Comparison of ENCODE assay signal across 1 cellular context in genomic region chr11:68030318-68031135, GRCh38.
TF ChIP-seq lines count a peak whose summit lies in the region.

Gene NDUFS8, plus strand, starts transcription at chr11:68030681. Its CDS starts 1,471 bp downstream, at chr11:68032152.

TF ChIP-seq in K562, 482 proteins besides CTCF, POLR2A, EP300 and RAD21 (continued from another document and continues in another):
- TF ChIP-seq SFPQ (IDR thresholded peaks at IDR 0.05; ENCODE audit: low read depth, low read length) (no peak), C11orf30 (IDR thresholded peaks at IDR 0.05; ENCODE audit: low read depth) (peak; percentile 70), SMARCB1 (IDR thresholded peaks at IDR 0.05; ENCODE audit: insufficient read length, low read depth) (no peak), ZNF175 (CRISPR knock-in tag; IDR thresholded peaks at IDR 0.05; ENCODE audit: low read depth) (peak; percentile 40; the same call in 1 of the 2 replicates), POLR2H (tag; IDR thresholded peaks at IDR 0.05; ENCODE audit: low read depth) (no peak; the same call in 1 of the 2 replicates), KDM2B (CRISPR knock-in tag; IDR thresholded peaks at IDR 0.05) (no peak), FOXM1 (IDR thresholded peaks at IDR 0.05; ENCODE audit: low read depth) (no peak), FOXM1 (CRISPR knock-in tag; IDR thresholded peaks at IDR 0.05; ENCODE audit: low read depth) (no peak), ARHGAP35 (IDR thresholded peaks at IDR 0.05; ENCODE audit: partially characterized antibody) (no peak), ID3 (CRISPR knock-in tag; IDR thresholded peaks at IDR 0.05) (no peak), ID3 (tag; IDR thresholded peaks at IDR 0.05) (0 out of 2 replicates have a peak, but pooled peaks have one; percentile 19), BRF1 (IDR thresholded peaks at IDR 0.05; ENCODE audit: borderline replicate concordance, extremely low read depth, insufficient read length) (no peak), ZBTB1 (CRISPR knock-in tag; IDR thresholded peaks at IDR 0.05; ENCODE audit: borderline replicate concordance, low read depth) (no peak), CHD1 (IDR thresholded peaks at IDR 0.05; ENCODE audit: low read length) (no peak), ESRRB (CRISPR knock-in tag; IDR thresholded peaks at IDR 0.05; ENCODE audit: borderline replicate concordance) (no peak), EHMT2 (IDR thresholded peaks at IDR 0.05) (no peak), FUS (optimal IDR thresholded peaks at IDR 0.05; ENCODE audit: low read depth, low read length) (no peak), SETDB1 (IDR thresholded peaks at IDR 0.05; ENCODE audit: low read length) (no peak), RBBP5 (IDR thresholded peaks at IDR 0.05; ENCODE audit: borderline replicate concordance, insufficient read depth, low read length, poor library complexity, severe bottlenecking) (peak; percentile 88), DIDO1 (tag; IDR thresholded peaks at IDR 0.05; ENCODE audit: low read depth) (no peak), TCF15 (CRISPR knock-in tag; IDR thresholded peaks at IDR 0.05) (no peak), HIVEP1 (CRISPR knock-in tag; IDR thresholded peaks at IDR 0.05) (no peak), PTTG1 (tag; IDR thresholded peaks at IDR 0.05; ENCODE audit: low read depth) (no peak), SMAD3 (CRISPR knock-in tag; conservative IDR thresholded peaks at IDR 0.05) (no peak), ATF2 (CRISPR knock-in tag; IDR thresholded peaks at IDR 0.05) (no peak), EP400 (IDR thresholded peaks at IDR 0.05) (peak; percentile 83), CBX1 (IDR thresholded peaks at IDR 0.05; ENCODE audit: low read depth) (no peak), ELF4 (CRISPR knock-in tag; IDR thresholded peaks at IDR 0.05) (no peak), SMC3 (conservative IDR thresholded peaks at IDR 0.05; ENCODE audit: insufficient read depth, low read depth, low read length) (no peak), RBM22 (IDR thresholded peaks at IDR 0.05; ENCODE audit: low read depth, low read length, poor library complexity, severe bottlenecking) (no peak), NFYB (IDR thresholded peaks at IDR 0.05; ENCODE audit: extremely low read depth, insufficient read length) (peak; percentile 69), TCF7L2 (IDR thresholded peaks at IDR 0.05; ENCODE audit: low read depth, low read length) (no peak), HDAC6 (IDR thresholded peaks at IDR 0.05; ENCODE audit: low read depth, low read length) (no peak), ETS2 (tag; IDR thresholded peaks at IDR 0.05; ENCODE audit: borderline replicate concordance, poor library complexity, severe bottlenecking) (no peak), MCM7 (IDR thresholded peaks at IDR 0.05) (no peak), HDAC3 (IDR thresholded peaks at IDR 0.05; ENCODE audit: borderline replicate concordance, partially characterized antibody) (no peak), HEY1 (CRISPR knock-in tag; IDR thresholded peaks at IDR 0.05; ENCODE audit: borderline replicate concordance) (no peak), NR2C2 (CRISPR knock-in tag; IDR thresholded peaks at IDR 0.05) (0 out of 2 replicates have a peak, but pooled peaks have one; percentile 18), NR2C2 (tag; IDR thresholded peaks at IDR 0.05) (peak; percentile 81), ZNF639 (CRISPR knock-in tag; conservative IDR thresholded peaks at IDR 0.05 in 1 of 2, IDR thresholded peaks at IDR 0.05 in 1 of 2) (0 out of 4 replicates have a peak, but pooled peaks of 1 of the 2 experiments have one; percentile 32), MTF1 (CRISPR knock-in tag; IDR thresholded peaks at IDR 0.05; ENCODE audit: borderline replicate concordance) (no peak), RB1 (IDR thresholded peaks at IDR 0.05; ENCODE audit: low read depth) (0 out of 2 replicates have a peak, but pooled peaks have one; percentile 68), MYC (IDR thresholded peaks at IDR 0.05; ENCODE audit: low read depth, low read length) (peak; percentile 49; the same call in 1 of the 2 replicates), MYC (CRISPR knock-in tag; IDR thresholded peaks at IDR 0.05; ENCODE audit: borderline replicate concordance, low read depth) (no peak), PURB (CRISPR knock-in tag; IDR thresholded peaks at IDR 0.05; ENCODE audit: low read depth) (no peak), ZNF561 (CRISPR knock-in tag; conservative IDR thresholded peaks at IDR 0.05) (no peak), RBM15 (IDR thresholded peaks at IDR 0.05; ENCODE audit: insufficient read depth, low read length) (no peak), HNRNPL (IDR thresholded peaks at IDR 0.05; ENCODE audit: low read depth, low read length) (no peak), ZNF511 (CRISPR knock-in tag; IDR thresholded peaks at IDR 0.05) (no peak), MEIS2 (IDR thresholded peaks at IDR 0.05; ENCODE audit: partially characterized antibody) (peak; percentile 63), KLF16 (IDR thresholded peaks at IDR 0.05) (no peak), HMBOX1 (IDR thresholded peaks at IDR 0.05) (no peak), CTBP1 (IDR thresholded peaks at IDR 0.05; ENCODE audit: borderline replicate concordance) (peak; percentile 50; the same call in 1 of the 2 replicates), CXXC5 (CRISPR knock-in tag; IDR thresholded peaks at IDR 0.05) (peak; percentile 82), ZNF121 (CRISPR knock-in tag; conservative IDR thresholded peaks at IDR 0.05) (no peak), ATF6 (CRISPR knock-in tag; IDR thresholded peaks at IDR 0.05) (no peak), FOXP4 (CRISPR knock-in tag; IDR thresholded peaks at IDR 0.05; ENCODE audit: borderline replicate concordance) (peak; percentile 60; the same call in 1 of the 2 replicates), HSF4 (CRISPR knock-in tag; IDR thresholded peaks at IDR 0.05; ENCODE audit: borderline replicate concordance) (no peak), EWSR1 (IDR thresholded peaks at IDR 0.05; ENCODE audit: borderline replicate concordance, low read depth, partially characterized antibody) (no peak)
